Comparison of ENCODE assay signal across 30 cellular contexts in the genomic region with DNA sequence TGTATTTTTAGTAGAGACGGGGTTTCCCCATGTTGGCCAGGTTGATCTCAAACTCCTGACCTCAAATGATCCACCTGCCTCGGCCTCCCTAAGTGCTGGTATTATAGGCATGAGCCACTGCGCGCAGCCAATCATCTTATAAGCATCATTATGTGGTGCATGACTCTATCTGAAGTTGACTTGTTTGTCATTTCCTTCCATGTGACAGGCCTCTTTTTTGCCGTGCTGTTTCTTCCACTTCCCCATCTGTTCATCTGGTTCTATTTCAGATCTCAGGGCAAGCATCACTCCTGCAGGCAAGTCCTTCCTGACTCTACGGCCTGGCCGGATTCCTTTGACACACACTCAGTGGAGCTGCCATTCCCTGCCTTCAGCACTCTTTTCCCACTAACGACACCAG. TPM values are rescaled to one million over a fixed set of nuclear protein-coding genes. Genes with fewer than 3 reads are reported as not detected.
"Had no signal": no experiment of that assay in that cellular context is flagged by ENCODE, and none has a peak within 500 bp of the region (broad histone marks: within the 10 kb centered on the region; RNA-seq: fewer than 3 reads in every experiment).

No MANE protein-coding gene starts in this region.

- H3K9me3 Mint-ChIP-seq: nephron; stimulated activated memory B cell treated with anti-CD40 and anti-IgM and Interleukin-4, amounts not matched to agents 10 μg/mL and 1 μg/mL and 100 μg/mL, for 72 hours; stimulated activated naive CD8-positive, alpha-beta T cell treated with anti-CD3 and anti-CD28 coated beads, Interleukin-15, Interleukin-2, amounts not matched to agents 100 ng/mL and 50 ng/mL, for 24 hours had no signal

- H3K4me1 ChIP-seq: parathyroid adenoma, psoas muscle, transverse colon had no signal

- H3K9me3 ChIP-seq: heart left ventricle, psoas muscle, spleen, thoracic aorta, transverse colon had no signal

- ATAC-seq: heart left ventricle; left colon; left ventricle myocardium superior; psoas muscle; sciatic nerve; stimulated activated memory B cell treated with anti-CD40 and anti-IgM and Interleukin-4, amounts not matched to agents 10 μg/mL and 1 μg/mL and 100 μg/mL, for 72 hours had no signal

- H3K9ac ChIP-seq: parathyroid adenoma had no signal

- DNase-seq: cortex of kidney; effector CD8-positive, alpha-beta T cell; foreskin melanocyte; hippocampal formation; left colon; left ventricle myocardium superior; mesendoderm; naive B cell; psoas muscle; retina; spleen; stimulated activated CD4-positive, alpha-beta T cell treated with anti-CD3 and anti-CD28 coated beads, Interleukin-15, amount 100 ng/mL, for 24 hours; stimulated activated CD4-positive, alpha-beta T cell treated with anti-CD3 and anti-CD28 coated beads, Interleukin-1b, Interleukin-23, amount 100 ng/mL, for 48 hours; stimulated activated CD4-positive, alpha-beta T cell treated with anti-CD3 and anti-CD28 coated beads, Interleukin-4, amount 100 ng/mL, for 24 hours; transverse colon had no signal

- H3K79me2 ChIP-seq: parathyroid adenoma had no signal

- H3K27ac Mint-ChIP-seq: naive B cell; nephron; stimulated activated memory B cell treated with anti-CD40 and anti-IgM and Interleukin-4, amounts not matched to agents 10 μg/mL and 1 μg/mL and 100 μg/mL, for 72 hours; stimulated activated naive CD8-positive, alpha-beta T cell treated with anti-CD3 and anti-CD28 coated beads, Interleukin-15, Interleukin-2, amounts not matched to agents 100 ng/mL and 50 ng/mL, for 24 hours had no signal

- H3K36me3 Mint-ChIP-seq: naive B cell; stimulated activated memory B cell treated with anti-CD40 and anti-IgM and Interleukin-4, amounts not matched to agents 10 μg/mL and 1 μg/mL and 100 μg/mL, for 72 hours had no signal

- H3K4me3 ChIP-seq: heart left ventricle, lung, psoas muscle, spleen, thoracic aorta, transverse colon had no signal

- H2AFZ ChIP-seq: parathyroid adenoma had no signal

- H3K4me3 Mint-ChIP-seq: naive B cell; nephron; stimulated activated memory B cell treated with anti-CD40 and anti-IgM and Interleukin-4, amounts not matched to agents 10 μg/mL and 1 μg/mL and 100 μg/mL, for 72 hours; stimulated activated naive CD8-positive, alpha-beta T cell treated with anti-CD3 and anti-CD28 coated beads, Interleukin-15, Interleukin-2, amounts not matched to agents 100 ng/mL and 50 ng/mL, for 24 hours had no signal

- H3K27ac ChIP-seq: heart left ventricle, parathyroid adenoma, psoas muscle, spleen, thoracic aorta, transverse colon had no signal

- H3K36me3 ChIP-seq: spleen, thoracic aorta, transverse colon had no signal

RNA-seq across cellular contexts. Expression of gene RDH8, which starts 18.2 kb away (rescaled TPM):
- total RNA-seq: dorsolateral prefrontal cortex, glomerular endothelial cell, heart left ventricle, kidney epithelial cell, left colon, left ventricle myocardium superior, lung, omental fat pad, psoas muscle, sciatic nerve, skeletal muscle tissue, spleen, thoracic aorta, transverse colon, ureter had no signal
- polyA plus RNA-seq: esophagus, heart left ventricle, lung, psoas muscle, spleen had no signal
